23 cellular contexts compared by ENCODE assay signal in the genomic region with DNA sequence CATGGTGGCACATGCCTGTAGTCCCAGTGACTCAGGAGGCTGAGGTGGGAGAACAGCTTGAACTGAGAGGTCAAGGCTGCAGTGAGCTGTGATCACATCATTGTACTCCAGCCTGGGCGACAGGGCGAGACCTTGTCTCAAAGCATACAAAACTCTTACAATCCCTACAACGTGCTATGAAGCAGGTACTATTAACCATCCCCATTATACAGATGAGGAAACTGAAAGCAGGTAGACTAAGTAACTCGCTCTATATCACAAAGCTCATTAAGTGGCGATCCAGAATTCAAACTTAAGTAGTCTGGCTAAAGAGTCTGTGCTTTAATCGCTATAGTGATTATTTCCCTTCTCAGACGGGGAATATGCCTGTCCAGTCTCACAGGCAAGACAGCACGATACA. TPM values are rescaled to one million over a fixed set of nuclear protein-coding genes. Genes with fewer than 3 reads are reported as not detected.
DNase-seq lines count a peak whose midpoint lies in the region; ATAC-seq, FAIRE-seq and TF ChIP-seq lines count a peak whose summit lies in the region.
"Had no signal": no experiment of that assay in that cellular context is flagged by ENCODE, and none has a peak within 500 bp of the region (broad histone marks: within the 10 kb centered on the region; RNA-seq: fewer than 3 reads in every experiment).

No MANE protein-coding gene starts in this region.

- no peak overlapping the region for H2AFZ ChIP-seq in astrocyte (ENCODE audit: low read depth, low read length)
- H2AFZ ChIP-seq: GM23248 had no signal

- peak overlapping the region; percentile 17; the same call in 1 of the 2 replicates for H3K27ac ChIP-seq in 22Rv1
- no peak overlapping the region for H3K27ac ChIP-seq in Panc1 (ENCODE audit: low read length)
- H3K27ac ChIP-seq in astrocyte (ENCODE audit: low read depth, low read length), result no peak overlapping the region
- H3K27ac ChIP-seq: BLaER1, C4-2B, GM23248 had no signal

- H3K4me1 ChIP-seq in Panc1 (ENCODE audit: control insufficient read depth, insufficient read depth, low read length) (no peaks in the 10 kb centered on the region), astrocyte (ENCODE audit: insufficient read depth, low read length) (no peaks in the 10 kb centered on the region)

- no peak for DNase-seq in Panc1 (ENCODE audit: low read depth, low spot score)
- DNase-seq in astrocyte (ENCODE audit: low read depth), result no peak
- peak; percentile 9 for DNase-seq in epithelial cell of esophagus (ENCODE audit: low read depth)
- no peak for DNase-seq in stimulated activated naive CD8-positive, alpha-beta T cell treated with anti-CD3 and anti-CD28 coated beads, Interleukin-15, amount 100 ng/mL, for 72 hours
- no peak for DNase-seq in NCI-H2081 treated with DMSO at 0.1 percent for 48 hours (lab: John Stamatoyannopoulos, UW)
- DNase-seq in left cardiac atrium, result no peak
- DNase-seq in NCI-H1105 treated with DMSO at 0.1 percent for 48 hours (lab: John Stamatoyannopoulos, UW), result no peak
- DNase-seq: Caco-2; CD4-positive, CD25-positive, alpha-beta regulatory T cell; CD8-positive, alpha-beta T cell; DMS153; DND-41; GM23248; H7; HCEC 1CT had no signal

- H4K20me1 ChIP-seq in astrocyte (ENCODE audit: insufficient read depth, low read length), result peaks cover 3% of the 10 kb centered on the region

- TF ChIP-seq CTCF in 22Rv1 (IDR thresholded peaks at IDR 0.05) (no peak), Panc1 (IDR thresholded peaks at IDR 0.05) (no peak), astrocyte (IDR thresholded peaks at IDR 0.05; ENCODE audit: insufficient read depth, low read depth, low read length) (no peak), epithelial cell of esophagus (IDR thresholded peaks at IDR 0.05; ENCODE audit: insufficient read depth, low read depth, low read length, missing control alignments) (no peak)

- CTCF ChIA-PET in Panc1 (lab: Charles Lee), result interaction anchor here (0.7 kb wide), 1 partner anchor 53 kb away, joined by 3 read pairs; no protein-coding TSS in a partner anchor

- H3K4me3 ChIP-seq in Panc1 (ENCODE audit: low read depth in 2 of 2, low read length in 2 of 2) (no peak overlapping the region), astrocyte (ENCODE audit: insufficient read depth, low read depth, low read length) (no peak overlapping the region), epithelial cell of esophagus (ENCODE audit: low read length) (no peak overlapping the region)
- H3K4me3 ChIP-seq: BLaER1, GM23248 had no signal

- no peaks in the 10 kb centered on the region for H3K9me3 Mint-ChIP-seq in astrocyte (ENCODE audit: unreplicated experiment)
- no peaks in the 10 kb centered on the region for H3K9me3 Mint-ChIP-seq in stimulated activated naive CD8-positive, alpha-beta T cell treated with anti-CD3 and anti-CD28 coated beads, Interleukin-15, amount 100 ng/mL, for 72 hours
- H3K9me3 Mint-ChIP-seq: CD4-positive, CD25-positive, alpha-beta regulatory T cell; CD8-positive, alpha-beta T cell had no signal

- BruUV-seq in Panc1 (replicated peaks; lab: Mats Ljungman, UMichigan), result no TSS peak

- H3K4me1 Mint-ChIP-seq in astrocyte (ENCODE audit: low read depth, unreplicated experiment), result peaks cover 11% of the 10 kb centered on the region
- peaks cover 6% of the 10 kb centered on the region for H3K4me1 Mint-ChIP-seq in stimulated activated naive CD8-positive, alpha-beta T cell treated with anti-CD3 and anti-CD28 coated beads, Interleukin-15, amount 100 ng/mL, for 72 hours

- H3K27me3 Mint-ChIP-seq in astrocyte (ENCODE audit: low read depth, unreplicated experiment), result no peaks in the 10 kb centered on the region
- H3K27me3 Mint-ChIP-seq in stimulated activated naive CD8-positive, alpha-beta T cell treated with anti-CD3 and anti-CD28 coated beads, Interleukin-15, amount 100 ng/mL, for 72 hours, result no peaks in the 10 kb centered on the region
- H3K27me3 Mint-ChIP-seq: B cell; CD4-positive, CD25-positive, alpha-beta regulatory T cell had no signal

- ATAC-seq in Panc1, result 0 out of 2 replicates have a peak, but pooled peaks have one; percentile 30
- ATAC-seq in stimulated activated naive CD8-positive, alpha-beta T cell treated with anti-CD3 and anti-CD28 coated beads, Interleukin-15, amount 100 ng/mL, for 72 hours, result no peak
- ATAC-seq in left cardiac atrium, result no peak
- ATAC-seq: CD8-positive, alpha-beta T cell had no signal

- H3K36me3 Mint-ChIP-seq in astrocyte (ENCODE audit: low read depth, unreplicated experiment), result no peaks in the 10 kb centered on the region

- intact Hi-C loops in Panc1 (cut with micrococcal nuclease; ENCODE audit: unreplicated experiment) (no loop called here), left cardiac atrium (cut with DNase I) (no loop called here)

- no peaks in the 10 kb centered on the region for H3K79me2 ChIP-seq in astrocyte (ENCODE audit: insufficient read depth, low read length)

- H3K36me3 ChIP-seq in Panc1 (ENCODE audit: control insufficient read depth, insufficient read depth, low read length), result no peaks in the 10 kb centered on the region
- H3K36me3 ChIP-seq in astrocyte (ENCODE audit: insufficient read depth, low read length), result no peaks in the 10 kb centered on the region

- no peak overlapping the region for H3K9ac ChIP-seq in astrocyte (ENCODE audit: low read length)
- H3K9ac ChIP-seq: BLaER1, GM23248 had no signal

- no peaks in the 10 kb centered on the region for H3K9me3 ChIP-seq in Panc1 (ENCODE audit: control insufficient read depth, insufficient read depth, low read depth, low read length)
- H3K9me3 ChIP-seq in astrocyte (ENCODE audit: insufficient read depth, low read depth, low read length), result no peaks in the 10 kb centered on the region
- H3K9me3 ChIP-seq: Caco-2 had no signal

- H3K4me3 Mint-ChIP-seq in astrocyte (ENCODE audit: unreplicated experiment), result no peak overlapping the region
- H3K4me3 Mint-ChIP-seq in stimulated activated naive CD8-positive, alpha-beta T cell treated with anti-CD3 and anti-CD28 coated beads, Interleukin-15, amount 100 ng/mL, for 72 hours, result no peak overlapping the region
- H3K4me3 Mint-ChIP-seq: B cell; CD4-positive, CD25-positive, alpha-beta regulatory T cell; CD8-positive, alpha-beta T cell had no signal

- no peak for FAIRE-seq in astrocyte (lab: Jason Lieb, UNC)
- FAIRE-seq: A204.1, G401.6, GM12892, H1 had no signal

- H3K4me2 ChIP-seq in astrocyte (ENCODE audit: low read length), result no peak overlapping the region
- H3K4me2 ChIP-seq: BLaER1 had no signal

- in situ Hi-C loops in Panc1 (cut with HindIII; ENCODE audit: low pct_unique_long_range_greater_than_20kb, low sequenced_read_pairs), result no loop called here

- H3K27me3 ChIP-seq in Panc1 (ENCODE audit: control insufficient read depth, insufficient read depth, low read length) (no peaks in the 10 kb centered on the region), astrocyte (ENCODE audit: insufficient read depth, low read length) (no peaks in the 10 kb centered on the region)
- H3K27me3 ChIP-seq: BLaER1 had no signal

- POLR2A ChIA-PET in Panc1 (lab: Charles Lee), result no interaction called here

- H3K27ac Mint-ChIP-seq in astrocyte (ENCODE audit: unreplicated experiment), result peak overlapping the region; percentile 11
- no peak overlapping the region for H3K27ac Mint-ChIP-seq in stimulated activated naive CD8-positive, alpha-beta T cell treated with anti-CD3 and anti-CD28 coated beads, Interleukin-15, amount 100 ng/mL, for 72 hours
- H3K27ac Mint-ChIP-seq: B cell had no signal

RNA-seq across cellular contexts. Expression of a gene that starts 54.7 kb away (rescaled TPM):
- 48.4 TPM for total RNA-seq in Panc1 (2021; ENCODE audit: unreplicated experiment)
- 22.3 TPM for polyA plus RNA-seq in Panc1 (2012; ENCODE audit: insufficient read length)
- total RNA-seq in astrocyte, result 20.4 and 21.8 TPM in 2 replicates
- total RNA-seq in left cardiac atrium, result 1 to 10 TPM; 7.4 to 9.6 TPM
